Comparison of ENCODE assay signal across 9 cellular contexts in genomic region chr16:11356573-11357331, GRCh38. TPM values are rescaled to one million over a fixed set of nuclear protein-coding genes. Genes with fewer than 3 reads are reported as not detected.
DNase-seq lines count a peak whose midpoint lies in the region; ATAC-seq and TF ChIP-seq lines count a peak whose summit lies in the region.
"Had no signal": no experiment of that assay in that cellular context is flagged by ENCODE, and none has a peak within 500 bp of the region (broad histone marks: within the 10 kb centered on the region; RNA-seq: fewer than 3 reads in every experiment).

No MANE protein-coding gene starts in this region.

- peak overlapping the region in 1 of 2 donors; percentile 81 for H3K4me3 Mint-ChIP-seq in CD14-positive monocyte
- peak overlapping the region; percentile 48 for H3K4me3 Mint-ChIP-seq in activated naive CD8-positive, alpha-beta T cell treated with anti-CD3 and anti-CD28 coated beads, Interleukin-2, amount 10 ng/mL, durations not matched to agents 7 days and 5 days

- peaks cover 52 to 73% (median 59%) of the 10 kb centered on the region in 3 donors for H3K27me3 Mint-ChIP-seq in CD14-positive monocyte (ENCODE audit: low read depth in 3 of 3)
- no peaks in the 10 kb centered on the region for H3K27me3 Mint-ChIP-seq in activated naive CD8-positive, alpha-beta T cell treated with anti-CD3 and anti-CD28 coated beads, Interleukin-2, amount 10 ng/mL, durations not matched to agents 7 days and 5 days

- peaks cover 70% of the 10 kb centered on the region for H3K4me1 ChIP-seq in SJSA1 (replicated peaks)
- H3K4me1 ChIP-seq in left ventricle myocardium inferior = peaks cover 41% of the 10 kb centered on the region
- H3K4me1 ChIP-seq in sigmoid colon = peaks cover 0 to 21% (median 9%) of the 10 kb centered on the region in 4 donors

- peak overlapping the region; percentile 55 for H3K27ac ChIP-seq in SJSA1
- H3K27ac ChIP-seq in left ventricle myocardium inferior (replicated peaks) = peak overlapping the region; percentile 88
- H3K27ac ChIP-seq in sigmoid colon = no peak overlapping the region

- intact Hi-C loops in CD14-positive monocyte (cut with micrococcal nuclease) = loop anchor here (5.0 to 10.0 kb wide), 4 partner anchors 44 to 394 kb away; partner anchors contain the start of gene SOCS1 (in 1 of the 2)
- intact Hi-C loops in left ventricle myocardium inferior (cut with micrococcal nuclease) = loop anchor here (10.0 kb wide), 2 partner anchors 102 to 382 kb away; partner anchors contain the start of gene SOCS1
- intact Hi-C loops in sigmoid colon (cut with DNase I) = loop anchor here (1.0 kb wide), 1 partner anchor 392 kb away; no protein-coding TSS in a partner anchor

- POLR2A ChIA-PET in activated naive CD8-positive, alpha-beta T cell treated with anti-CD3 and anti-CD28 coated beads, Interleukin-2, amount 10 ng/mL, durations not matched to agents 7 days and 5 days (lab: Charles Lee) = interaction anchor here (0.8 to 5.5 kb wide), 10 partner anchors 10 to 385 kb away, joined by 3 to 190 read pairs (median 4); partner anchors contain the start of gene SOCS1

- ATAC-seq in activated naive CD8-positive, alpha-beta T cell treated with anti-CD3 and anti-CD28 coated beads, Interleukin-2, amount 10 ng/mL, durations not matched to agents 7 days and 5 days (ENCODE audit: low read depth) = no peak
- ATAC-seq in GM19397 (IDR thresholded peaks at IDR 0.05; ENCODE audit: unreplicated experiment) = no peak
- ATAC-seq in HG03571 (IDR thresholded peaks at IDR 0.05; ENCODE audit: unreplicated experiment) = no peak

- TF ChIP-seq CTCF in CD14-positive monocyte (IDR thresholded peaks at IDR 0.05) = peak; percentile 84
- peak; percentile 67 for TF ChIP-seq CTCF in left ventricle myocardium inferior (IDR thresholded peaks at IDR 0.05; ENCODE audit: borderline replicate concordance)
- peak; percentile 14 to 51 (median 46) for TF ChIP-seq CTCF in sigmoid colon (IDR thresholded peaks at IDR 0.05)

- H3K36me3 ChIP-seq in SJSA1 (peaks cover 16% of the 10 kb centered on the region; the same call in 1 of the 2 replicates), left ventricle myocardium inferior (no peaks in the 10 kb centered on the region), sigmoid colon (no peaks in the 10 kb centered on the region)

- H3K27me3 ChIP-seq in SJSA1 (replicated peaks) = no peaks in the 10 kb centered on the region
- H3K27me3 ChIP-seq in left ventricle myocardium inferior (ENCODE audit: low read depth) = no peaks in the 10 kb centered on the region
- no peaks in the 10 kb centered on the region for H3K27me3 ChIP-seq in sigmoid colon

- peaks cover 35% of the 10 kb centered on the region for H3K4me1 Mint-ChIP-seq in CD14-positive monocyte
- H3K4me1 Mint-ChIP-seq in activated naive CD8-positive, alpha-beta T cell treated with anti-CD3 and anti-CD28 coated beads, Interleukin-2, amount 10 ng/mL, durations not matched to agents 7 days and 5 days = peaks cover 79% of the 10 kb centered on the region

- DNase-seq in CD14-positive monocyte (ENCODE audit: low spot score) = peak; percentile 66
- DNase-seq in HT1080 (ENCODE audit: low read depth) = peak; percentile 55
- peak; percentile 87 to 88 for DNase-seq in SJSA1 (ENCODE audit: low read depth in 1 of 2, low spot score in 2 of 2)
- peak; percentile 71 for DNase-seq in activated naive CD8-positive, alpha-beta T cell treated with anti-CD3 and anti-CD28 coated beads, Interleukin-2, amount 10 ng/mL, durations not matched to agents 7 days and 5 days
- DNase-seq in left ventricle myocardium inferior = peak; percentile 63
- peak; percentile 82 for DNase-seq in sigmoid colon

- no peak overlapping the region for H3K4me3 ChIP-seq in SJSA1
- H3K4me3 ChIP-seq in left ventricle myocardium inferior = no peak overlapping the region
- no peak overlapping the region for H3K4me3 ChIP-seq in sigmoid colon
- H3K4me3 ChIP-seq: skin epidermis had no signal

- TF ChIP-seq EP300 in sigmoid colon (IDR thresholded peaks at IDR 0.05) = no peak

- H3K9me3 ChIP-seq in SJSA1 (replicated peaks) (no peaks in the 10 kb centered on the region), left ventricle myocardium inferior (replicated peaks) (no peaks in the 10 kb centered on the region), sigmoid colon (no peaks in the 10 kb centered on the region)

- peaks cover 11 to 24% of the 10 kb centered on the region in 2 donors for H3K36me3 Mint-ChIP-seq in CD14-positive monocyte
- H3K36me3 Mint-ChIP-seq in activated naive CD8-positive, alpha-beta T cell treated with anti-CD3 and anti-CD28 coated beads, Interleukin-2, amount 10 ng/mL, durations not matched to agents 7 days and 5 days = peaks cover 27% of the 10 kb centered on the region

- WGBS in sigmoid colon, 2 donors = 61 to 70% methylated on average over 15 of the region's 15 CpGs

- TF ChIP-seq POLR2A in sigmoid colon (IDR thresholded peaks at IDR 0.05) = no peak

- peaks cover 0 to 4% (median 0%) of the 10 kb centered on the region in 7 donors for H3K9me3 Mint-ChIP-seq in CD14-positive monocyte
- no peaks in the 10 kb centered on the region for H3K9me3 Mint-ChIP-seq in activated naive CD8-positive, alpha-beta T cell treated with anti-CD3 and anti-CD28 coated beads, Interleukin-2, amount 10 ng/mL, durations not matched to agents 7 days and 5 days

- peak overlapping the region in 1 of 7 donors; percentile 66 for H3K27ac Mint-ChIP-seq in CD14-positive monocyte
- H3K27ac Mint-ChIP-seq in activated naive CD8-positive, alpha-beta T cell treated with anti-CD3 and anti-CD28 coated beads, Interleukin-2, amount 10 ng/mL, durations not matched to agents 7 days and 5 days = peak overlapping the region; percentile 43

RNA-seq across cellular contexts. Expression of gene RMI2, which starts 11.5 kb away (rescaled TPM):
- polyA plus RNA-seq in CD14-positive monocyte (under 1 TPM; 0.23 to 0.24 TPM), sigmoid colon (10 to 100 TPM in 1 of 3 donors, 1 to 10 TPM in 2; 5.4 to 19.3 (median 8.1) TPM)
- 9.4 and 14.2 TPM in 2 replicates for total RNA-seq in HT1080 (2014; rRNA removed; shearing (Covaris generic))
- polyA plus RNA-seq in HT1080 (2015; cell fraction: cytosol; rRNA removed) = 26.9 and 28.2 TPM in 2 replicates
- polyA plus RNA-seq in HT1080 (2015; cell fraction: nucleus; rRNA removed) = 14.3 and 17.4 TPM in 2 replicates
- 29.1 and 36.8 TPM in 2 replicates for total RNA-seq in SJSA1 (2014; rRNA removed; shearing (Covaris generic))
- 10 to 100 TPM; 89.8 to 93.0 TPM for total RNA-seq in activated naive CD8-positive, alpha-beta T cell treated with anti-CD3 and anti-CD28 coated beads, Interleukin-2, amount 10 ng/mL, durations not matched to agents 7 days and 5 days
- total RNA-seq in left ventricle myocardium inferior (0.60 TPM), sigmoid colon (1 to 10 TPM in 2 of 4 donors, under 1 TPM in 2; 0.36 to 2.2 (median 1.2) TPM)

Comparison
In these comparisons a context has a peak if more than half of its experiments do, and no peak if none do; other contexts are left out.
1. H3K27ac ChIP-seq: peak in SJSA1 (single experiment) and left ventricle myocardium inferior (single experiment); none in sigmoid colon (0 of 4).
2. Peak in every context shown above with its lines, with median percentiles within 50 percentile points of each other: DNase-seq and CTCF ChIP-seq.